1 cellular context compared by ENCODE assay signal in genomic region chr2:42978887-42979415, GRCh38.
TF ChIP-seq lines count a peak whose summit lies in the region.

No MANE protein-coding gene starts in this region.

TF ChIP-seq in HepG2, 621 proteins besides CTCF, POLR2A, EP300 and RAD21 (continued from another document and continues in another):
- TF ChIP-seq, protein P1, sequence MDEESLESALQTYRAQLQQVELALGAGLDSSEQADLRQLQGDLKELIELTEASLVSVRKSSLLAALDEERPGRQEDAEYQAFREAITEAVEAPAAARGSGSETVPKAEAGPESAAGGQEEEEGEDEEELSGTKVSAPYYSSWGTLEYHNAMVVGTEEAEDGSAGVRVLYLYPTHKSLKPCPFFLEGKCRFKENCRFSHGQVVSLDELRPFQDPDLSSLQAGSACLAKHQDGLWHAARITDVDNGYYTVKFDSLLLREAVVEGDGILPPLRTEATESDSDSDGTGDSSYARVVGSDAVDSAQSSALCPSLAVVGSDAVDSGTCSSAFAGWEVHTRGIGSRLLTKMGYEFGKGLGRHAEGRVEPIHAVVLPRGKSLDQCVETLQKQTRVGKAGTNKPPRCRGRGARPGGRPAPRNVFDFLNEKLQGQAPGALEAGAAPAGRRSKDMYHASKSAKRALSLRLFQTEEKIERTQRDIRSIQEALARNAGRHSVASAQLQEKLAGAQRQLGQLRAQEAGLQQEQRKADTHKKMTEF (CRISPR knock-in tag; IDR thresholded peaks at IDR 0.05) = no peak
- TF ChIP-seq ZSCAN29 (CRISPR knock-in tag; conservative IDR thresholded peaks at IDR 0.05) (no peak), ZSCAN5A (CRISPR knock-in tag; IDR thresholded peaks at IDR 0.05; ENCODE audit: borderline replicate concordance) (peak; percentile 60; the same call in 1 of the 2 replicates), ZNF816 (CRISPR knock-in tag; IDR thresholded peaks at IDR 0.05; ENCODE audit: borderline replicate concordance) (no peak; the same call in 1 of the 2 replicates), CCDC6 (CRISPR knock-in tag; IDR thresholded peaks at IDR 0.05) (peak; percentile 74; the same call in 1 of the 2 replicates), ZNF782 (CRISPR knock-in tag; IDR thresholded peaks at IDR 0.05; ENCODE audit: borderline replicate concordance) (0 out of 2 replicates have a peak, but pooled peaks have one; percentile 20), RBM39 (IDR thresholded peaks at IDR 0.05; ENCODE audit: low read depth, low read length, poor library complexity, severe bottlenecking) (no peak), ZBTB2 (CRISPR knock-in tag; IDR thresholded peaks at IDR 0.05; ENCODE audit: low read depth) (no peak), FOXJ3 (CRISPR knock-in tag; IDR thresholded peaks at IDR 0.05; ENCODE audit: borderline replicate concordance) (no peak), PPARG (CRISPR knock-in tag; conservative IDR thresholded peaks at IDR 0.05) (no peak), FUBP1 (CRISPR knock-in tag; IDR thresholded peaks at IDR 0.05; ENCODE audit: borderline replicate concordance) (0 out of 2 replicates have a peak, but pooled peaks have one; percentile 87), EEA1 (CRISPR knock-in tag; IDR thresholded peaks at IDR 0.05; ENCODE audit: borderline replicate concordance) (no peak), MED13 (CRISPR knock-in tag; IDR thresholded peaks at IDR 0.05) (no peak), MBNL3 (CRISPR knock-in tag; conservative IDR thresholded peaks at IDR 0.05) (no peak), TBX2 (CRISPR knock-in tag; IDR thresholded peaks at IDR 0.05; ENCODE audit: borderline replicate concordance) (no peak), ZNF607 (CRISPR knock-in tag; IDR thresholded peaks at IDR 0.05; ENCODE audit: borderline replicate concordance) (no peak), DBP (CRISPR knock-in tag; IDR thresholded peaks at IDR 0.05; ENCODE audit: not compliant biosample characterization) (no peak), BCL6 (CRISPR knock-in tag; IDR thresholded peaks at IDR 0.05) (peak; percentile 35; the same call in 1 of the 2 replicates), ZNF737 (CRISPR knock-in tag; IDR thresholded peaks at IDR 0.05; ENCODE audit: borderline replicate concordance) (no peak), ZBTB14 (CRISPR knock-in tag; IDR thresholded peaks at IDR 0.05) (no peak), E2F2 (CRISPR knock-in tag; IDR thresholded peaks at IDR 0.05; ENCODE audit: borderline replicate concordance) (no peak), MED1 (CRISPR knock-in tag; IDR thresholded peaks at IDR 0.05) (no peak), ZNF839 (CRISPR knock-in tag; IDR thresholded peaks at IDR 0.05; ENCODE audit: borderline replicate concordance) (no peak), FIP1L1 (IDR thresholded peaks at IDR 0.05; ENCODE audit: borderline replicate concordance, insufficient read depth, low read depth, low read length) (no peak), RBAK (CRISPR knock-in tag; IDR thresholded peaks at IDR 0.05) (no peak), LCORL (IDR thresholded peaks at IDR 0.05) (no peak), LCORL (CRISPR knock-in tag; IDR thresholded peaks at IDR 0.05) (no peak), RFXANK (CRISPR knock-in tag; IDR thresholded peaks at IDR 0.05) (no peak), FOXO1 (CRISPR knock-in tag; IDR thresholded peaks at IDR 0.05) (no peak; the same call in 1 of the 2 replicates), NCOA1 (CRISPR knock-in tag; IDR thresholded peaks at IDR 0.05) (no peak; the same call in 1 of the 2 replicates), TERF1 (CRISPR knock-in tag; IDR thresholded peaks at IDR 0.05) (no peak), RELA (CRISPR knock-in tag; IDR thresholded peaks at IDR 0.05) (peak; percentile 21; the same call in 1 of the 2 replicates), ZNF543 (CRISPR knock-in tag; IDR thresholded peaks at IDR 0.05) (no peak), ZNF143 (CRISPR knock-in tag; IDR thresholded peaks at IDR 0.05) (no peak), MXD4 (CRISPR knock-in tag; IDR thresholded peaks at IDR 0.05) (no peak), IKZF1 (IDR thresholded peaks at IDR 0.05) (no peak), ZNF574 (CRISPR knock-in tag; IDR thresholded peaks at IDR 0.05) (no peak; the same call in 1 of the 2 replicates)
- TF ChIP-seq, protein P2, sequence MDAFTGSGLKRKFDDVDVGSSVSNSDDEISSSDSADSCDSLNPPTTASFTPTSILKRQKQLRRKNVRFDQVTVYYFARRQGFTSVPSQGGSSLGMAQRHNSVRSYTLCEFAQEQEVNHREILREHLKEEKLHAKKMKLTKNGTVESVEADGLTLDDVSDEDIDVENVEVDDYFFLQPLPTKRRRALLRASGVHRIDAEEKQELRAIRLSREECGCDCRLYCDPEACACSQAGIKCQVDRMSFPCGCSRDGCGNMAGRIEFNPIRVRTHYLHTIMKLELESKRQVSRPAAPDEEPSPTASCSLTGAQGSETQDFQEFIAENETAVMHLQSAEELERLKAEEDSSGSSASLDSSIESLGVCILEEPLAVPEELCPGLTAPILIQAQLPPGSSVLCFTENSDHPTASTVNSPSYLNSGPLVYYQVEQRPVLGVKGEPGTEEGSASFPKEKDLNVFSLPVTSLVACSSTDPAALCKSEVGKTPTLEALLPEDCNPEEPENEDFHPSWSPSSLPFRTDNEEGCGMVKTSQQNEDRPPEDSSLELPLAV (CRISPR knock-in tag; conservative IDR thresholded peaks at IDR 0.05; ENCODE audit: low read depth) = no peak
- TF ChIP-seq, protein P3, sequence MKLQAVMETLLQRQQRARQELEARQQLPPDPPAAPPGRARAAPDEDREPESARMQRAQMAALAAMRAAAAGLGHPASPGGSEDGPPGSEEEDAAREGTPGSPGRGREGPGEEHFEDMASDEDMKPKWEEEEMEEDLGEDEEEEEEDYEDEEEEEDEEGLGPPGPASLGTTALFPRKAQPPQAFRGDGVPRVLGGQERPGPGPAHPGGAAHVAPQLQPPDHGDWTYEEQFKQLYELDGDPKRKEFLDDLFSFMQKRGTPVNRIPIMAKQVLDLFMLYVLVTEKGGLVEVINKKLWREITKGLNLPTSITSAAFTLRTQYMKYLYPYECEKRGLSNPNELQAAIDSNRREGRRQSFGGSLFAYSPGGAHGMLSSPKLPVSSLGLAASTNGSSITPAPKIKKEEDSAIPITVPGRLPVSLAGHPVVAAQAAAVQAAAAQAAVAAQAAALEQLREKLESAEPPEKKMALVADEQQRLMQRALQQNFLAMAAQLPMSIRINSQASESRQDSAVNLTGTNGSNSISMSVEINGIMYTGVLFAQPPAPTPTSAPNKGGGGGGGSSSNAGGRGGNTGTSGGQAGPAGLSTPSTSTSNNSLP (IDR thresholded peaks at IDR 0.05; ENCODE audit: low read depth, low read length) = no peak
- TF ChIP-seq, protein P4, sequence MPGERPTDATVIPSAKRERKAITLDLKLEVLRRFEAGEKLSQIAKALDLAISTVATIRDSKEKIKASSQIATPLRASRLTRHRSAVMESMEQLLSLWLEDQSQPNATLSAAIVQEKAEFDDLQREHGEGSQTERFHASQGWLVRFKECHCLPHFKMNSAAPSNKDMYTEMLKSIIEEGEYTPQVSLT (CRISPR knock-in tag; IDR thresholded peaks at IDR 0.05; ENCODE audit: borderline replicate concordance, low read depth) = no peak
- TF ChIP-seq, protein P5, sequence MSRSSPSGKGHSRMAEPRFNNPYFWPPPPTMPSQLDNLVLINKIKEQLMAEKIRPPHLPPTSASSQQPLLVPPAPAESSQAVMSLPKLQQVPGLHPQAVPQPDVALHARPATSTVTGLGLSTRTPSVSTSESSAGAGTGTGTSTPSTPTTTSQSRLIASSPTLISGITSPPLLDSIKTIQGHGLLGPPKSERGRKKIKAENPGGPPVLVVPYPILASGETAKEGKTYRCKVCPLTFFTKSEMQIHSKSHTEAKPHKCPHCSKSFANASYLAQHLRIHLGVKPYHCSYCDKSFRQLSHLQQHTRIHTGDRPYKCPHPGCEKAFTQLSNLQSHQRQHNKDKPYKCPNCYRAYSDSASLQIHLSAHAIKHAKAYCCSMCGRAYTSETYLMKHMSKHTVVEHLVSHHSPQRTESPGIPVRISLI (CRISPR knock-in tag; IDR thresholded peaks at IDR 0.05; ENCODE audit: borderline replicate concordance) = no peak
